ENCODE assay signal across 8 cellular contexts in the genomic region with DNA sequence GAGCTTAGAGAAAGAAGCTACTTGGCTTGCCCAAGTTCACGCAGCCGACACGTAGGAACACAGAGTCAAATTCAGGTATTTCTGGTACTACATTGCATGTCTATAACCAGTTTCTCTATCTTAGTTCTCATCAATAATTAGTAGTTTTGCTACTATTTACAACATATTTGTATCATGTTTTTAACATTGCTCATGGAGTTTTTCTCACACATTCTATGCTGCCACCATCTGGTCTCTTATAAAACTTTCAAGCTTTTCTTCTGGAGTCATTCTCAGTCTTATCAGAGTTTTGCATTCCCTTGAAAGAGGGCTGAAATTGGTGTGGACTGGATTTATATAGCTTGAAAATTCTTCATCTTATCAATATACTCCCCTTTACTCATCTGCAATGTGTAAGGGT.
DNase-seq lines count a peak whose midpoint lies in the region; ATAC-seq, FAIRE-seq and TF ChIP-seq lines count a peak whose summit lies in the region.

No MANE protein-coding gene starts in this region.

- no peaks in the 10 kb centered on the region for H3K4me1 ChIP-seq in OCI-LY3 (ENCODE audit: low read length)
- no peaks in the 10 kb centered on the region for H3K4me1 ChIP-seq in osteoblast (ENCODE audit: insufficient read depth, low read length)

- peak; percentile 72 for FAIRE-seq in G401.6 (lab: Jason Lieb, UNC)
- FAIRE-seq in endometrium (lab: Jason Lieb, UNC): peak; percentile 90

- intact Hi-C loops in lower leg skin (cut with DNase I; ENCODE audit: low total_unique reads): no loop called here

- ATAC-seq in HG03457 (IDR thresholded peaks at IDR 0.05; ENCODE audit: unreplicated experiment) (no peak), HG03097 (IDR thresholded peaks at IDR 0.05; ENCODE audit: low FRiP score, unreplicated experiment) (no peak)

- H3K9me3 ChIP-seq in OCI-LY3 (ENCODE audit: insufficient read depth, low read length) (no peaks in the 10 kb centered on the region), osteoblast (ENCODE audit: low read depth, low read length) (no peaks in the 10 kb centered on the region)

- H3K36me3 ChIP-seq in OCI-LY3 (replicated peaks; ENCODE audit: low read depth, low read length): no peaks in the 10 kb centered on the region
- no peaks in the 10 kb centered on the region for H3K36me3 ChIP-seq in osteoblast (ENCODE audit: insufficient read depth, low read length)

- H3K27ac ChIP-seq in OCI-LY3 (ENCODE audit: low read length) (no peak overlapping the region), osteoblast (ENCODE audit: low read depth, low read length) (no peak overlapping the region)

- H3K79me2 ChIP-seq in OCI-LY3 (ENCODE audit: low read length) (no peaks in the 10 kb centered on the region), osteoblast (ENCODE audit: insufficient read depth, low read length) (no peaks in the 10 kb centered on the region)

- H2AFZ ChIP-seq in OCI-LY3 (ENCODE audit: low read depth, low read length) (no peak overlapping the region), osteoblast (ENCODE audit: low read length) (peak overlapping the region; percentile 25)

- TF ChIP-seq CTCF in OCI-LY3 (IDR thresholded peaks at IDR 0.05; ENCODE audit: low read depth, low read length) (peak; percentile 43), osteoblast (IDR thresholded peaks at IDR 0.05; ENCODE audit: extremely low read depth, low read depth, low read length) (peak; percentile 51), lower leg skin (IDR thresholded peaks at IDR 0.05) (no peak)

- H3K4me2 ChIP-seq in OCI-LY3 (ENCODE audit: low read length): peak overlapping the region; percentile 28; the same call in 1 of the 2 replicates
- H3K4me2 ChIP-seq in osteoblast (ENCODE audit: insufficient read depth, low read length): no peak overlapping the region

- H3K27me3 ChIP-seq in OCI-LY3 (ENCODE audit: low read depth, low read length): no peaks in the 10 kb centered on the region
- no peaks in the 10 kb centered on the region for H3K27me3 ChIP-seq in osteoblast (ENCODE audit: insufficient read depth, low read length)

- WGBS in lower leg skin, 2 donors: 42 to 52% methylated on average over 3 of the region's 3 CpGs

- no peak for DNase-seq in osteoblast (ENCODE audit: insufficient read length, low spot score, missing footprints)
- DNase-seq in stimulated activated CD4-positive, alpha-beta T cell treated with anti-CD3 and anti-CD28 coated beads, Interleukin-4, amount 100 ng/mL, for 24 hours: no peak
- no peak for DNase-seq in lower leg skin (ENCODE audit: low spot score in 2 of 2)

- no peak overlapping the region for H3K9ac ChIP-seq in OCI-LY3 (ENCODE audit: low read length)

- no peaks in the 10 kb centered on the region for H4K20me1 ChIP-seq in OCI-LY3 (ENCODE audit: insufficient read depth, low read length)
- no peaks in the 10 kb centered on the region for H4K20me1 ChIP-seq in osteoblast (ENCODE audit: insufficient read depth, low read length)

- H3K4me3 ChIP-seq in OCI-LY3 (ENCODE audit: low read length) (no peak overlapping the region), osteoblast (ENCODE audit: insufficient read depth, low read length) (no peak overlapping the region), lower leg skin (ENCODE audit: low read depth, poor library complexity, severe bottlenecking) (no peak overlapping the region)

- no peak for TF ChIP-seq POLR2A in lower leg skin (IDR thresholded peaks at IDR 0.05)

Comparison
In these comparisons a context has a peak if more than half of its experiments do, and no peak if none do; other contexts are left out.
1. CTCF ChIP-seq: peak in OCI-LY3 (single experiment) and osteoblast (single experiment); none in lower leg skin (0 of 3).